In genomic region chr20:63943007-63943807, GRCh38 we compare ENCODE assay signal across 14 cellular contexts. TPM values are rescaled to one million over a fixed set of nuclear protein-coding genes. Genes with fewer than 3 reads are reported as not detected.
DNase-seq lines count a peak whose midpoint lies in the region; ATAC-seq and TF ChIP-seq lines count a peak whose summit lies in the region.
"Had no signal": no experiment of that assay in that cellular context is flagged by ENCODE, and none has a peak within 500 bp of the region (broad histone marks: within the 10 kb centered on the region; RNA-seq: fewer than 3 reads in every experiment).

No MANE protein-coding gene starts in this region.

- no peak overlapping the region for H3K18ac ChIP-seq in neuronal stem cell (ENCODE audit: low read length)

- no peak overlapping the region for H3K4me2 ChIP-seq in neuronal stem cell (ENCODE audit: insufficient read depth, low read length, poor library complexity, severe bottlenecking)

- intact Hi-C loops in heart right ventricle (cut with DNase I) (no loop called here), cardiac septum (cut with DNase I) (no loop called here)

- H3K9me3 ChIP-seq in heart right ventricle (no peaks in the 10 kb centered on the region), endodermal cell (ENCODE audit: control insufficient read depth, low read length) (no peaks in the 10 kb centered on the region), neuronal stem cell (replicated peaks in 1 of 2; ENCODE audit: control insufficient read depth in 2 of 2, insufficient read depth in 1 of 2, low read depth in 1 of 2, low read length in 2 of 2) (peaks cover 0 to under 1% of the 10 kb centered on the region in 2 donors)

- H3K79me1 ChIP-seq in neuronal stem cell (ENCODE audit: low read depth, low read length): peaks cover 34% of the 10 kb centered on the region

- no peak overlapping the region for H4K91ac ChIP-seq in neuronal stem cell (ENCODE audit: low read depth, low read length, poor library complexity)

- H3K4ac ChIP-seq in neuronal stem cell (ENCODE audit: low read length): no peak overlapping the region

- H3K9ac ChIP-seq in endodermal cell (ENCODE audit: extremely low read depth, low read length, poor library complexity, severe bottlenecking) (no peak overlapping the region), neuronal stem cell (ENCODE audit: low read depth, low read length, poor library complexity) (peak overlapping the region; percentile 17)

- 66 to 68% methylated on average over 19 of the region's 19 CpGs for WGBS in heart right ventricle, 2 donors
- WGBS in endodermal cell (ENCODE audit: insufficient coverage in 1 of 2, insufficient read length in 1 of 2), 2 experiments: 96 to 98% methylated on average over 15 to 19 of the region's 19 CpGs
- WGBS in neuronal stem cell (ENCODE audit: extremely low coverage in 2 of 2, insufficient read length in 2 of 2, insufficient replicate concordance in 1 of 2), 2 donors: no CpG with 5 or more reads among the region's 19 CpGs

- TF ChIP-seq CTCF in heart right ventricle (IDR thresholded peaks at IDR 0.05): no peak
- no peak for TF ChIP-seq CTCF in endodermal cell (conservative IDR thresholded peaks at IDR 0.05)

- H2BK5ac ChIP-seq in neuronal stem cell (ENCODE audit: low read length): no peak overlapping the region

- H2BK15ac ChIP-seq in neuronal stem cell (ENCODE audit: low read length): no peak overlapping the region

- ATAC-seq in heart right ventricle (no peak), HG03159 (IDR thresholded peaks at IDR 0.05; ENCODE audit: unreplicated experiment) (no peak)

- no peak overlapping the region for H3K27ac Mint-ChIP-seq in endodermal cell
- H3K27ac Mint-ChIP-seq: activated T-helper 2 cell treated with anti-CD3 and anti-CD28 coated beads, Interferon-gamma antibody, Interleukin-2, Interleukin-4, amounts not matched to agents 10 μg/mL and 5 μg/mL and 100 μg/mL, durations not matched to agents 14 hours and 24 hours and 36 hours had no signal

- peak overlapping the region; percentile 8 for H3K23ac ChIP-seq in neuronal stem cell (ENCODE audit: low read depth, low read length, poor library complexity)

- H3K14ac ChIP-seq in neuronal stem cell (ENCODE audit: low read length): no peak overlapping the region

- H3K4me1 ChIP-seq in heart right ventricle (peaks cover 23 to 59% (median 48%) of the 10 kb centered on the region in 9 donors), endodermal cell (ENCODE audit: control insufficient read depth, insufficient read depth, low read length) (no peaks in the 10 kb centered on the region), neuronal stem cell (ENCODE audit: control insufficient read depth in 2 of 2, insufficient read depth in 1 of 2, low read depth in 1 of 2, low read length in 2 of 2) (peaks cover 0 to 8% of the 10 kb centered on the region in 2 donors)

- H3K27me3 ChIP-seq in heart right ventricle (no peaks in the 10 kb centered on the region), endodermal cell (ENCODE audit: control insufficient read depth, insufficient read depth, low read length, poor library complexity, severe bottlenecking) (no peaks in the 10 kb centered on the region), neuronal stem cell (ENCODE audit: control insufficient read depth in 3 of 3, insufficient read depth in 3 of 3, low read depth in 1 of 3, low read length in 3 of 3) (no peaks in the 10 kb centered on the region)

- H3K36me3 ChIP-seq in heart right ventricle (peaks cover 0 to 77% (median 51%) of the 10 kb centered on the region in 9 donors), endodermal cell (ENCODE audit: control insufficient read depth, insufficient read depth, low read length) (peaks cover 20% of the 10 kb centered on the region), neuronal stem cell (replicated peaks in 1 of 2; ENCODE audit: control insufficient read depth in 2 of 2, insufficient read depth in 2 of 2, low read length in 2 of 2) (peaks cover 39 to 76% of the 10 kb centered on the region in 2 donors)

- DNase-seq in heart right ventricle (peak in 1 of 2 donors; percentile 23), cardiac septum (ENCODE audit: low spot score) (no peak), endodermal cell (no peak), neuronal stem cell (ENCODE audit: low spot score) (no peak), globus pallidus (ENCODE audit: low spot score) (no peak), GDM1 (lab: John Stamatoyannopoulos, UW) (no peak)
- no peak for DNase-seq in activated CD4-positive, alpha-beta T cell treated with anti-CD3 and anti-CD28 coated beads, Interleukin-2, amount 50 U/mL, for 4 hours
- DNase-seq: activated B cell treated with CpG ODN at 0.5 μM for 24 hours, NCI-H1092 treated with DMSO at 0.1 percent for 48 hours, NCI-H510A had no signal

- H2BK120ac ChIP-seq in neuronal stem cell (ENCODE audit: low read depth, low read length): no peak overlapping the region

- H2AFZ ChIP-seq in neuronal stem cell (ENCODE audit: low read length): no peak overlapping the region

- peaks cover 17% of the 10 kb centered on the region for H3K36me3 Mint-ChIP-seq in endodermal cell (ENCODE audit: low read depth)

- no peak overlapping the region for H3K4me3 Mint-ChIP-seq in endodermal cell
- H3K4me3 Mint-ChIP-seq: B cell had no signal

- no peak overlapping the region for H4K8ac ChIP-seq in neuronal stem cell (ENCODE audit: low read depth, low read length)

- no peak overlapping the region for H2BK12ac ChIP-seq in neuronal stem cell (ENCODE audit: low read length)

- H2AK5ac ChIP-seq in neuronal stem cell (ENCODE audit: low read depth, low read length): no peak overlapping the region

- H3K27me3 Mint-ChIP-seq in endodermal cell (ENCODE audit: insufficient read depth): no peaks in the 10 kb centered on the region
- H3K27me3 Mint-ChIP-seq: activated B cell treated with CpG ODN at 0.5 μM for 24 hours, B cell, brain had no signal

- H3K4me1 Mint-ChIP-seq in endodermal cell: no peaks in the 10 kb centered on the region

- H3K27ac ChIP-seq in heart right ventricle (peak overlapping the region; percentile 27 to 84 (median 70)), endodermal cell (ENCODE audit: low read depth, low read length) (peak overlapping the region; percentile 57), neuronal stem cell (replicated peaks; ENCODE audit: low read length) (peak overlapping the region; percentile 78)

- no peak overlapping the region for H3K4me3 ChIP-seq in heart right ventricle
- H3K4me3 ChIP-seq in endodermal cell (ENCODE audit: low read length): no peak overlapping the region
- no peak overlapping the region for H3K4me3 ChIP-seq in neuronal stem cell (ENCODE audit: low read length in 2 of 2)

- H3K9me3 Mint-ChIP-seq in endodermal cell: peaks cover 1% of the 10 kb centered on the region
- H3K9me3 Mint-ChIP-seq: activated B cell treated with CpG ODN at 0.5 μM for 24 hours; activated T-helper 2 cell treated with anti-CD3 and anti-CD28 coated beads, Interferon-gamma antibody, Interleukin-2, Interleukin-4, amounts not matched to agents 10 μg/mL and 5 μg/mL and 100 μg/mL, durations not matched to agents 14 hours and 24 hours and 36 hours; brain had no signal

RNA-seq across cellular contexts. Expression of gene UCKL1, which starts 13.0 kb away (rescaled TPM):
- 10 to 100 TPM; 27.3 to 70.4 (median 39.0) TPM for total RNA-seq in heart right ventricle
- polyA plus RNA-seq in heart right ventricle: 100 to 1,000 TPM in 1 of 2 donors, 10 to 100 TPM in 1; 36.3 to 130 TPM
- total RNA-seq in cardiac septum: 43.2 TPM
- total RNA-seq in endodermal cell: 10 to 100 TPM; 36.5 to 47.8 TPM
- polyA plus RNA-seq in endodermal cell (2013, experiment 1 of 2): 41.0 TPM
- 37.5 TPM for polyA plus RNA-seq in endodermal cell (2013, experiment 2 of 2)
- 17.0 TPM for polyA plus RNA-seq in neuronal stem cell (2013, experiment 1 of 2)
- polyA plus RNA-seq in neuronal stem cell (2013, experiment 2 of 2): 15.6 TPM

RNA-seq across cellular contexts. Expression of gene ZNF512B, which starts 26.5 kb away (rescaled TPM):
- total RNA-seq in heart right ventricle (10 to 100 TPM; 11.1 to 14.8 (median 13.7) TPM), cardiac septum (12.8 TPM), endodermal cell (10 to 100 TPM; 23.7 to 26.8 TPM)
- 10 to 100 TPM in 1 of 2 donors, 1 to 10 TPM in 1; 4.6 to 11.8 TPM for polyA plus RNA-seq in heart right ventricle
- polyA plus RNA-seq in endodermal cell (2013, experiment 1 of 2): 14.3 TPM
- 11.6 TPM for polyA plus RNA-seq in endodermal cell (2013, experiment 2 of 2)
- polyA plus RNA-seq in neuronal stem cell (2013, experiment 1 of 2): 7.8 TPM
- polyA plus RNA-seq in neuronal stem cell (2013, experiment 2 of 2): 7.3 TPM

RNA-seq across cellular contexts. Expression of gene SAMD10, which starts 36.2 kb away (rescaled TPM):
- total RNA-seq in heart right ventricle (1 to 10 TPM; 3.4 to 8.4 (median 4.0) TPM), cardiac septum (4.0 TPM), endodermal cell (1 to 10 TPM; 5.6 to 6.0 TPM)
- polyA plus RNA-seq in heart right ventricle: 1 to 10 TPM; 3.9 to 8.8 TPM
- 7.2 TPM for polyA plus RNA-seq in endodermal cell (2013, experiment 1 of 2)
- polyA plus RNA-seq in endodermal cell (2013, experiment 2 of 2): 7.0 TPM
- 6.5 TPM for polyA plus RNA-seq in neuronal stem cell (2013, experiment 1 of 2)
- polyA plus RNA-seq in neuronal stem cell (2013, experiment 2 of 2): 5.8 TPM

RNA-seq across cellular contexts. Expression of gene PRPF6, which starts 37.7 kb away (rescaled TPM):
- 10 to 100 TPM; 43.8 to 53.6 (median 48.1) TPM for total RNA-seq in heart right ventricle
- polyA plus RNA-seq in heart right ventricle: 10 to 100 TPM; 27.8 to 48.4 TPM
- total RNA-seq in cardiac septum: 47.5 TPM
- 10 to 100 TPM; 73.3 to 73.9 TPM for total RNA-seq in endodermal cell
- 58.8 TPM for polyA plus RNA-seq in endodermal cell (2013, experiment 1 of 2)
- 53.3 TPM for polyA plus RNA-seq in endodermal cell (2013, experiment 2 of 2)
- polyA plus RNA-seq in neuronal stem cell (2013, experiment 1 of 2): 50.0 TPM
- 49.3 TPM for polyA plus RNA-seq in neuronal stem cell (2013, experiment 2 of 2)

RNA-seq across cellular contexts. Expression of gene DNAJC5, which starts 48.3 kb away (rescaled TPM):
- total RNA-seq in heart right ventricle (10 to 100 TPM; 32.8 to 52.2 (median 38.5) TPM), cardiac septum (36.1 TPM), endodermal cell (10 to 100 TPM; 25.8 to 26.8 TPM)
- 10 to 100 TPM; 19.5 to 23.8 TPM for polyA plus RNA-seq in heart right ventricle
- 26.0 TPM for polyA plus RNA-seq in endodermal cell (2013, experiment 1 of 2)
- polyA plus RNA-seq in endodermal cell (2013, experiment 2 of 2): 25.3 TPM
- polyA plus RNA-seq in neuronal stem cell (2013, experiment 1 of 2): 17.2 TPM
- 16.8 TPM for polyA plus RNA-seq in neuronal stem cell (2013, experiment 2 of 2)
